Comparison of ENCODE assay signal across 9 cellular contexts in the genomic region with DNA sequence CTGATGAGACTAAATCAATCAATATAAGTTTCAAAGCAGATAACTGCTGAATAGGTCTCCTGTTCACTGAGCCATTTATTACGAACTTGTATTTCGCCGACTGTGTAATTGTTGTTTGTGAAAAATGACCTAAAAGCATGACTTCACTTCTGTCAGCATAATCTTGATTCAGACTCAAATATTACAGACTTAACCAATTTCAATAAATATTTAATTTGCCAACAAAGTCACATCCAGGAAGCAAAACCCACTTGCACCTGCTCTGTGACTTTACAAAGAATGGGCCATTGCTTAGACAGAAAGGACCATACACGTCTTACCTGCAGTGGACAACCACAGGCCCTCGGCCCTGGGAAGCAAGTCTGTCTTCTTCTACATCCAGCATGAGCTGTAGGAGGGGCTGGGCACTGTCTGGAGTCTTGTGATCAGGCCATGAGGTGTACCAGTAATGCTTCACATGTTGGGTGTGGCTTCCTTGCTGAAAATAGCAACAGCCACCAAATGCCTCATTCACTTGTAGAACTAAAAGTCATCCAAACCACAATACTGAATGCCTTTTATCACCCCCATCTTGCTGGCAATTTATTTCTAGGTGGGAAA. TPM values are rescaled to one million over a fixed set of nuclear protein-coding genes. Genes with fewer than 3 reads are reported as not detected.
DNase-seq lines count a peak whose midpoint lies in the region; ATAC-seq, FAIRE-seq and TF ChIP-seq lines count a peak whose summit lies in the region.
"Had no signal": no experiment of that assay in that cellular context is flagged by ENCODE, and none has a peak within 500 bp of the region (broad histone marks: within the 10 kb centered on the region; RNA-seq: fewer than 3 reads in every experiment).

No MANE protein-coding gene starts in this region.

- ATAC-seq in activated CD8-positive, alpha-beta T cell treated with anti-CD3 and anti-CD28 coated beads, Interleukin-2, amount 10 ng/mL, durations not matched to agents 7 days and 5 days: no peak
- ATAC-seq in GM21447 (IDR thresholded peaks at IDR 0.05; ENCODE audit: unreplicated experiment) (no peak), GM21367 (IDR thresholded peaks at IDR 0.05; ENCODE audit: unreplicated experiment) (no peak), HG02884 (IDR thresholded peaks at IDR 0.05; ENCODE audit: unreplicated experiment) (no peak)

- no peak overlapping the region for H3K27ac Mint-ChIP-seq in activated CD8-positive, alpha-beta T cell treated with anti-CD3 and anti-CD28 coated beads, Interleukin-2, amount 10 ng/mL, durations not matched to agents 7 days and 5 days

- H3K9me3 Mint-ChIP-seq in activated CD8-positive, alpha-beta T cell treated with anti-CD3 and anti-CD28 coated beads, Interleukin-2, amount 10 ng/mL, durations not matched to agents 7 days and 5 days (ENCODE audit: insufficient read depth): no peaks in the 10 kb centered on the region

- no peak for TF ChIP-seq POLR2A in GM12891 (IDR thresholded peaks at IDR 0.05; ENCODE audit: low read depth, low read length)

- POLR2A ChIA-PET in activated CD8-positive, alpha-beta T cell treated with anti-CD3 and anti-CD28 coated beads, Interleukin-2, amount 10 ng/mL, durations not matched to agents 7 days and 5 days (lab: Charles Lee): no interaction called here

- DNase-seq in AG08396 (ENCODE audit: low spot score) (peak; percentile 29), HS-5 (ENCODE audit: low read depth) (peak; percentile 82), inferior parietal cortex (ENCODE audit: extremely low spot score) (peak; percentile 31), GM12891 (ENCODE audit: insufficient read length, low spot score) (no peak)
- DNase-seq in activated CD8-positive, alpha-beta T cell treated with anti-CD3 and anti-CD28 coated beads, Interleukin-2, amount 10 ng/mL, durations not matched to agents 7 days and 5 days: peak; percentile 22
- DNase-seq: DND-41 had no signal

- CTCF ChIA-PET in activated CD8-positive, alpha-beta T cell treated with anti-CD3 and anti-CD28 coated beads, Interleukin-2, amount 10 ng/mL, durations not matched to agents 7 days and 5 days (lab: Charles Lee): no interaction called here

- no peak overlapping the region for H3K4me3 Mint-ChIP-seq in activated CD8-positive, alpha-beta T cell treated with anti-CD3 and anti-CD28 coated beads, Interleukin-2, amount 10 ng/mL, durations not matched to agents 7 days and 5 days

- no peaks in the 10 kb centered on the region for H3K4me1 Mint-ChIP-seq in activated CD8-positive, alpha-beta T cell treated with anti-CD3 and anti-CD28 coated beads, Interleukin-2, amount 10 ng/mL, durations not matched to agents 7 days and 5 days (ENCODE audit: low read depth)

- H3K27me3 Mint-ChIP-seq in activated CD8-positive, alpha-beta T cell treated with anti-CD3 and anti-CD28 coated beads, Interleukin-2, amount 10 ng/mL, durations not matched to agents 7 days and 5 days (ENCODE audit: low read depth): no peaks in the 10 kb centered on the region

- no peak for FAIRE-seq in GM12891 (lab: Jason Lieb, UNC)

- H3K36me3 Mint-ChIP-seq in activated CD8-positive, alpha-beta T cell treated with anti-CD3 and anti-CD28 coated beads, Interleukin-2, amount 10 ng/mL, durations not matched to agents 7 days and 5 days (ENCODE audit: low read depth): no peaks in the 10 kb centered on the region

TF ChIP-seq in GM12891, 5 proteins besides CTCF, POLR2A, EP300 and RAD21:
- TF ChIP-seq TAF1 (IDR thresholded peaks at IDR 0.05; ENCODE audit: low read depth, low read length) (no peak), POU2F2 (IDR thresholded peaks at IDR 0.05; ENCODE audit: low read depth, low read length) (no peak), PAX5 (IDR thresholded peaks at IDR 0.05; ENCODE audit: insufficient read depth, low read length, severe bottlenecking) (no peak), POLR2AphosphoS5 (IDR thresholded peaks at IDR 0.05; ENCODE audit: low read depth, low read length) (no peak), SPI1 (IDR thresholded peaks at IDR 0.05; ENCODE audit: low read depth, low read length) (no peak)
TF ChIP-seq in GM12891: peak in this region for 0.

RNA-seq across cellular contexts. Expression of a gene that starts 23.5 kb away (rescaled TPM):
- total RNA-seq in activated CD8-positive, alpha-beta T cell treated with anti-CD3 and anti-CD28 coated beads, Interleukin-2, amount 10 ng/mL, durations not matched to agents 7 days and 5 days: not detected
- not detected for polyA plus RNA-seq in GM12891 (2012; ENCODE audit: low read depth, missing spikeins)
